In the genomic region with DNA sequence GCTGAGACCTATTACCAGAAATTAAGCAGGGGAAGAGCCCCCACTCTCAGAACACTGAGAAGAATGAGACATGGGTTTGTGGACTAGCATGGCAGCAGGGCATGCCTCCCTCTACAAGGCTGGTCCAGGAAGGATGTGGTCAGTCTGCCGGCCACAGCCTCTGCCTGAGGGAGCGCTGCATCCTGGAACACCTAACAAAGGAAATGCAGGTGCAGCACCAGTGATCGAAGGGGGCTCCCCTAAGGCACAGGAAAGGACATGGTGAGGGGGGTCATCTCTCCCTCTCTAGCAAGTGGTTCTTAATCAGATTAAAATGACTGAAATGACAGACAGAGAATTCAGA, we compare ENCODE assay signal across 10 cellular contexts. TPM values are rescaled to one million over a fixed set of nuclear protein-coding genes. Genes with fewer than 3 reads are reported as not detected.
A peak's percentile ranks its signal among the peaks of the same experiment; 100 is the strongest.
DNase-seq lines count a peak whose midpoint lies in the region; ATAC-seq and TF ChIP-seq lines count a peak whose summit lies in the region.
"Had no signal": no experiment of that assay in that cellular context is flagged by ENCODE, and none has a peak within 500 bp of the region (broad histone marks: within the 10 kb centered on the region; RNA-seq: fewer than 3 reads in every experiment).

No MANE protein-coding gene starts in this region.

- H3K27ac ChIP-seq in transverse colon (no peak overlapping the region), RWPE1 (no peak overlapping the region)

- CTCF ChIA-PET in activated CD8-positive, alpha-beta T cell treated with anti-CD3 and anti-CD28 coated beads for 36 hours (lab: Charles Lee), result no interaction called here
- CTCF ChIA-PET in RWPE1 (lab: Yijun Ruan, JAX), result interaction anchor here (0.6 kb wide), 1 partner anchor 32 kb away, joined by 4 read pairs; no protein-coding TSS in a partner anchor

- no peaks in the 10 kb centered on the region for H3K27me3 Mint-ChIP-seq in activated CD8-positive, alpha-beta T cell treated with anti-CD3 and anti-CD28 coated beads for 36 hours

- H3K27ac Mint-ChIP-seq in activated CD8-positive, alpha-beta T cell treated with anti-CD3 and anti-CD28 coated beads for 36 hours, result no peak overlapping the region
- H3K27ac Mint-ChIP-seq: CD4-positive, alpha-beta T cell had no signal

- H3K9me3 ChIP-seq in transverse colon, result no peaks in the 10 kb centered on the region

- POLR2A ChIA-PET in activated CD8-positive, alpha-beta T cell treated with anti-CD3 and anti-CD28 coated beads for 36 hours (lab: Charles Lee), result no interaction called here
- POLR2A ChIA-PET in RWPE1 (lab: Yijun Ruan, JAX; ENCODE audit: low non-redundant PET), result no interaction called here

- H3K9me3 Mint-ChIP-seq in activated CD8-positive, alpha-beta T cell treated with anti-CD3 and anti-CD28 coated beads for 36 hours, result peaks cover 2% of the 10 kb centered on the region
- H3K9me3 Mint-ChIP-seq: CD4-positive, alpha-beta T cell had no signal

- H3K27me3 ChIP-seq in transverse colon, result no peaks in the 10 kb centered on the region

- TF ChIP-seq CTCF in activated CD8-positive, alpha-beta T cell treated with anti-CD3 and anti-CD28 coated beads for 36 hours (IDR thresholded peaks at IDR 0.05), result no peak
- TF ChIP-seq CTCF in transverse colon (IDR thresholded peaks at IDR 0.05), result no peak
- no peak for TF ChIP-seq CTCF in RWPE1 (conservative IDR thresholded peaks at IDR 0.05; ENCODE audit: low read depth)

- peaks cover 20% of the 10 kb centered on the region for H3K4me1 Mint-ChIP-seq in activated CD8-positive, alpha-beta T cell treated with anti-CD3 and anti-CD28 coated beads for 36 hours (ENCODE audit: low read depth)

- no peaks in the 10 kb centered on the region for H3K4me1 ChIP-seq in transverse colon

- no peaks in the 10 kb centered on the region for H3K36me3 Mint-ChIP-seq in activated CD8-positive, alpha-beta T cell treated with anti-CD3 and anti-CD28 coated beads for 36 hours (ENCODE audit: low read depth)

- peak; percentile 12 for DNase-seq in stimulated activated CD4-positive, alpha-beta T cell treated with anti-CD3 and anti-CD28 coated beads, Interleukin-15, amount 100 ng/mL, for 24 hours
- no peak for DNase-seq in stimulated activated CD4-positive, alpha-beta T cell treated with anti-CD3 and anti-CD28 coated beads, Interleukin-12 subunit alpha, Interleukin-12 subunit beta, amount 100 ng/mL, for 4 hours
- peak; percentile 73 for DNase-seq in activated CD8-positive, alpha-beta T cell treated with anti-CD3 and anti-CD28 coated beads for 36 hours
- peak; percentile 18 for DNase-seq in transverse colon
- DNase-seq in RWPE1 (ENCODE audit: low spot score), result no peak
- no peak for DNase-seq in Right ventricle myocardium inferior (ENCODE audit: missing footprints)
- no peak for DNase-seq in iPS-NIHi11 (ENCODE audit: low spot score)

- intact Hi-C loops in activated CD8-positive, alpha-beta T cell treated with anti-CD3 and anti-CD28 coated beads for 36 hours (cut with micrococcal nuclease), result no loop called here
- intact Hi-C loops in transverse colon (cut with DNase I; ENCODE audit: low total_unique reads) (no loop called here), Right ventricle myocardium inferior (cut with DNase I) (no loop called here)

- no peak for TF ChIP-seq EP300 in transverse colon (IDR thresholded peaks at IDR 0.05; ENCODE audit: low read depth)

- in situ Hi-C loops in transverse colon (cut with MboI; ENCODE audit: low pct_ligation_motif_present in 1 of 4, low pct_unique_long_range_greater_than_20kb in 1 of 4, low sequenced_read_pairs in 3 of 4), result no loop called here

- H3K4me3 Mint-ChIP-seq in activated CD8-positive, alpha-beta T cell treated with anti-CD3 and anti-CD28 coated beads for 36 hours, result no peak overlapping the region

- H3K4me3 ChIP-seq in transverse colon, result no peak overlapping the region

- WGBS in transverse colon (ENCODE audit: low coverage in 1 of 2), 2 donors, result 65% methylated on average over 3 of the region's 3 CpGs; no CpG with 5 or more reads in 1 of the 2 donors

- no peaks in the 10 kb centered on the region for H3K36me3 ChIP-seq in transverse colon

- peak; percentile 77 for ATAC-seq in HG02973 (IDR thresholded peaks at IDR 0.05; ENCODE audit: unreplicated experiment)
- peak; percentile 93 for ATAC-seq in activated CD8-positive, alpha-beta T cell treated with anti-CD3 and anti-CD28 coated beads for 36 hours
- ATAC-seq in Right ventricle myocardium inferior, result no peak

- TF ChIP-seq POLR2A in transverse colon (IDR thresholded peaks at IDR 0.05), result no peak

RNA-seq across cellular contexts. Expression of a gene that starts 40.6 kb away (rescaled TPM):
- total RNA-seq in activated CD8-positive, alpha-beta T cell treated with anti-CD3 and anti-CD28 coated beads for 36 hours, result 10 to 100 TPM; 23.3 to 28.3 TPM
- total RNA-seq in transverse colon (10 to 100 TPM in 3 of 4 donors, 1 to 10 TPM in 1; 7.9 to 24.7 (median 16.0) TPM), Right ventricle myocardium inferior (38.9 TPM)

RNA-seq across cellular contexts. Expression of a gene that starts 51.4 kb away (rescaled TPM):
- not detected for total RNA-seq in activated CD8-positive, alpha-beta T cell treated with anti-CD3 and anti-CD28 coated beads for 36 hours
- total RNA-seq in transverse colon, result not detected
- not detected for total RNA-seq in Right ventricle myocardium inferior
- total RNA-seq: CD4-positive, alpha-beta T cell; epithelial cell of proximal tubule had no signal

Comparison
In these comparisons a context has a peak if more than half of its experiments do, and no peak if none do; other contexts are left out.
1. DNase-seq: peak in stimulated activated CD4-positive, alpha-beta T cell treated with anti-CD3 and anti-CD28 coated beads, Interleukin-15, amount 100 ng/mL, for 24 hours (single experiment), activated CD8-positive, alpha-beta T cell treated with anti-CD3 and anti-CD28 coated beads for 36 hours (single experiment) and transverse colon (single experiment); none in stimulated activated CD4-positive, alpha-beta T cell treated with anti-CD3 and anti-CD28 coated beads, Interleukin-12 subunit alpha, Interleukin-12 subunit beta, amount 100 ng/mL, for 4 hours (single experiment), RWPE1 (single experiment), Right ventricle myocardium inferior (single experiment) and iPS-NIHi11 (single experiment).